Comparison of ENCODE assay signal across 12 cellular contexts in genomic region chr18:63197246-63197791, GRCh38.
A peak's percentile ranks its signal among the peaks of the same experiment; 100 is the strongest.
DNase-seq lines count a peak whose midpoint lies in the region; ATAC-seq, FAIRE-seq and TF ChIP-seq lines count a peak whose summit lies in the region.
"Had no signal": no experiment of that assay in that cellular context is flagged by ENCODE, and none has a peak within 500 bp of the region (broad histone marks: within the 10 kb centered on the region; RNA-seq: fewer than 3 reads in every experiment).

No MANE protein-coding gene starts in this region.

- TF ChIP-seq POLR2A in A549 (IDR thresholded peaks at IDR 0.05; ENCODE audit: low read length), result no peak

- H3K9me3 ChIP-seq in A549, result no peaks in the 10 kb centered on the region
- no peaks in the 10 kb centered on the region for H3K9me3 ChIP-seq in CD4-positive, CD25-positive, alpha-beta regulatory T cell (ENCODE audit: control insufficient read depth in 2 of 2, low read length in 2 of 2)
- H3K9me3 ChIP-seq in effector memory CD4-positive, alpha-beta T cell (ENCODE audit: control insufficient read depth, low read length), result no peaks in the 10 kb centered on the region
- H3K9me3 ChIP-seq in MG63, result no peaks in the 10 kb centered on the region

- peaks cover 6 to 36% (median 22%) of the 10 kb centered on the region in 4 donors for H3K4me1 Mint-ChIP-seq in CD4-positive, CD25-positive, alpha-beta regulatory T cell

- no peaks in the 10 kb centered on the region for H3K4me1 ChIP-seq in A549
- peaks cover 46% of the 10 kb centered on the region for H3K4me1 ChIP-seq in CD4-positive, CD25-positive, alpha-beta regulatory T cell (ENCODE audit: control insufficient read depth, insufficient read depth, low read length, poor library complexity, severe bottlenecking)
- peaks cover 22% of the 10 kb centered on the region for H3K4me1 ChIP-seq in effector memory CD4-positive, alpha-beta T cell (ENCODE audit: control insufficient read depth, insufficient read depth, low read length, poor library complexity, severe bottlenecking)

- peak overlapping the region; percentile 49 for H3K4me2 ChIP-seq in A549

- 8% methylated on average over 6 of the region's 8 CpGs for WGBS in A549 (ENCODE audit: missing lambda C conversion rate)

- TF ChIP-seq CTCF in A549 (IDR thresholded peaks at IDR 0.05), result no peak

- peaks cover 2% of the 10 kb centered on the region for H3K36me3 ChIP-seq in CD4-positive, CD25-positive, alpha-beta regulatory T cell (ENCODE audit: control insufficient read depth, insufficient read depth, low read length)
- H3K36me3 ChIP-seq in effector memory CD4-positive, alpha-beta T cell (ENCODE audit: control insufficient read depth, insufficient read depth, low read length), result no peaks in the 10 kb centered on the region
- no peaks in the 10 kb centered on the region for H3K36me3 ChIP-seq in MG63

- peak overlapping the region in 1 of 2 experiments; percentile 16; a peak in 1 of 6 replicates for H3K27ac ChIP-seq in A549
- H3K27ac ChIP-seq in CD4-positive, CD25-positive, alpha-beta regulatory T cell (ENCODE audit: insufficient read depth, low read length, poor library complexity, severe bottlenecking), result peak overlapping the region; percentile 71
- H3K27ac ChIP-seq in effector memory CD4-positive, alpha-beta T cell (ENCODE audit: insufficient read depth, low read length, poor library complexity, severe bottlenecking), result peak overlapping the region; percentile 58

- H3K36me3 Mint-ChIP-seq in CD4-positive, CD25-positive, alpha-beta regulatory T cell, result peaks cover 5% of the 10 kb centered on the region

- FAIRE-seq in A549 (lab: Jason Lieb, UNC), result no peak
- FAIRE-seq: kidney had no signal

- DNase-seq in A549 (ENCODE audit: low read depth in 1 of 2, low spot score in 1 of 2) (peak in 1 of 2 experiments; percentile 1), NCI-H460 (ENCODE audit: extremely low read depth, low read depth) (peak; percentile 4), MG63 (no peak)
- peak in 2 of 3 donors; percentile 28 to 59 for DNase-seq in CD4-positive, CD25-positive, alpha-beta regulatory T cell
- DNase-seq in effector memory CD4-positive, alpha-beta T cell, result no peak
- no peak for DNase-seq in effector CD8-positive, alpha-beta T cell (lab: John Stamatoyannopoulos, UW)
- DNase-seq: foreskin fibroblast, kidney had no signal

- no peak overlapping the region for H3K4me3 ChIP-seq in A549
- peak overlapping the region; percentile 94 for H3K4me3 ChIP-seq in CD4-positive, CD25-positive, alpha-beta regulatory T cell (ENCODE audit: low read depth, low read length)
- peak overlapping the region; percentile 33 for H3K4me3 ChIP-seq in effector memory CD4-positive, alpha-beta T cell (ENCODE audit: insufficient read depth, low read depth, low read length, poor library complexity, severe bottlenecking)
- H3K4me3 ChIP-seq in MG63, result no peak overlapping the region

- CTCF ChIA-PET in A549 (lab: Yijun Ruan, JAX), result interaction anchor here (2.8 kb wide), 1 partner anchor 42 kb away, joined by 8 read pairs; no protein-coding TSS in a partner anchor

- H3K4me3 Mint-ChIP-seq in CD4-positive, CD25-positive, alpha-beta regulatory T cell, result no peak overlapping the region
- H3K4me3 Mint-ChIP-seq: dendritic cell treated with granulocyte-macrophage colony-stimulating factor and Interleukin-4, amounts not matched to agents 40 ng/mL and 50 ng/mL, for 4 days; nephron had no signal

- no peak for TF ChIP-seq EP300 in A549 (IDR thresholded peaks at IDR 0.05)

- H3K27me3 ChIP-seq in CD4-positive, CD25-positive, alpha-beta regulatory T cell (ENCODE audit: control insufficient read depth, insufficient read depth, low read length), result no peaks in the 10 kb centered on the region
- no peaks in the 10 kb centered on the region for H3K27me3 ChIP-seq in effector memory CD4-positive, alpha-beta T cell (replicated peaks; ENCODE audit: control insufficient read depth, insufficient read depth, low read length, poor library complexity, severe bottlenecking)
- no peaks in the 10 kb centered on the region for H3K27me3 ChIP-seq in MG63

- ATAC-seq in A549, result no peak
- peak in 1 of 2 donors; percentile 3 for ATAC-seq in CD4-positive, CD25-positive, alpha-beta regulatory T cell (ENCODE audit: low read depth in 2 of 2)
- ATAC-seq in HG02642 (IDR thresholded peaks at IDR 0.05; ENCODE audit: poor library complexity, unreplicated experiment), result no peak
- ATAC-seq in HG02970 (IDR thresholded peaks at IDR 0.05; ENCODE audit: low FRiP score, unreplicated experiment), result no peak

- H3K27me3 Mint-ChIP-seq in CD4-positive, CD25-positive, alpha-beta regulatory T cell, result no peaks in the 10 kb centered on the region
- H3K27me3 Mint-ChIP-seq: dendritic cell treated with granulocyte-macrophage colony-stimulating factor and Interleukin-4, amounts not matched to agents 40 ng/mL and 50 ng/mL, for 4 days had no signal

- TF ChIP-seq RAD21 in A549 (conservative IDR thresholded peaks at IDR 0.05 in 1 of 2, IDR thresholded peaks at IDR 0.05 in 1 of 2), result no peak

- no peaks in the 10 kb centered on the region for H3K9me3 Mint-ChIP-seq in CD4-positive, CD25-positive, alpha-beta regulatory T cell
- H3K9me3 Mint-ChIP-seq: dendritic cell treated with granulocyte-macrophage colony-stimulating factor and Interleukin-4, amounts not matched to agents 40 ng/mL and 50 ng/mL, for 4 days; nephron had no signal

- POLR2A ChIA-PET in A549 (lab: Yijun Ruan, JAX), result no interaction called here

- H3K27ac Mint-ChIP-seq in CD4-positive, CD25-positive, alpha-beta regulatory T cell, result no peak overlapping the region
- H3K27ac Mint-ChIP-seq: dendritic cell treated with granulocyte-macrophage colony-stimulating factor and Interleukin-4, amounts not matched to agents 40 ng/mL and 50 ng/mL, for 4 days; nephron had no signal

TF ChIP-seq in A549, 52 proteins besides CTCF, POLR2A, EP300 and RAD21:
- TF ChIP-seq JUN (IDR thresholded peaks at IDR 0.05) (no peak), RFX5 (IDR thresholded peaks at IDR 0.05) (no peak), POLR2AphosphoS2 (conservative IDR thresholded peaks at IDR 0.05; ENCODE audit: low read length) (no peak), FOSL2 (IDR thresholded peaks at IDR 0.05) (no peak), FOSL2 (CRISPR knock-in tag; IDR thresholded peaks at IDR 0.05) (no peak), BCL3 (IDR thresholded peaks at IDR 0.05) (no peak), HOXA7 (CRISPR knock-in tag; IDR thresholded peaks at IDR 0.05) (no peak), HOXB13 (CRISPR knock-in tag; IDR thresholded peaks at IDR 0.05; ENCODE audit: low read depth) (no peak), EHF (CRISPR knock-in tag; IDR thresholded peaks at IDR 0.05) (no peak), REST (IDR thresholded peaks at IDR 0.05) (no peak), MYC (IDR thresholded peaks at IDR 0.05; ENCODE audit: borderline replicate concordance, low read length) (no peak), HOXB5 (CRISPR knock-in tag; IDR thresholded peaks at IDR 0.05) (no peak)

Comparison
In these comparisons a context has a peak if more than half of its experiments do, and no peak if none do; other contexts are left out.
1. DNase-seq: peak in CD4-positive, CD25-positive, alpha-beta regulatory T cell (2 of 3) and NCI-H460 (single experiment); none in effector memory CD4-positive, alpha-beta T cell (0 of 3), MG63 (single experiment) and effector CD8-positive, alpha-beta T cell (single experiment).
2. H3K4me3 ChIP-seq: peak in CD4-positive, CD25-positive, alpha-beta regulatory T cell (single experiment) and effector memory CD4-positive, alpha-beta T cell (single experiment); none in A549 (single experiment) and MG63 (single experiment).